20 cellular contexts compared by ENCODE assay signal in the genomic region with DNA sequence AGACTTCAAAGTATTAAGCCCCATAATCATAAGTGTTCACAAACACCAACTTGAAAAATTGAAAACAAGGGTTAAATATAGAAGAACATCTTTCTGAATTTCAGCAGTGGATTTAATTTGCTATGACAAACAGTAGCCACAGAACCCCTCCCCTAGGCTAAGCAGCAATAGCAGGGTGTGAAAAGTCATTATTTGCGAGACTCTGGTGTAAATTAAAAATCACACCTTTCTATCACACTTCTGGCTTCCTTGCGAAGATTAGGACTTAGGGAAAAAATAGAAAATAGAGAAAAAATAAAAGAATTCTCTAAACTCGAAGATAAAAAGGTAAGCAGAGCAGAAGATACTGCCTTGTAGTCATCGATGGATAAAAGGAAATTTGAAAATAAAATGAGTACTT. TPM values are rescaled to one million over a fixed set of nuclear protein-coding genes. Genes with fewer than 3 reads are reported as not detected.
DNase-seq lines count a peak whose midpoint lies in the region; ATAC-seq and TF ChIP-seq lines count a peak whose summit lies in the region.
"Had no signal": no experiment of that assay in that cellular context is flagged by ENCODE, and none has a peak within 500 bp of the region (broad histone marks: within the 10 kb centered on the region; RNA-seq: fewer than 3 reads in every experiment).

No MANE protein-coding gene starts in this region.

- H3K9ac ChIP-seq in HUES6 (ENCODE audit: low read length) = no peak overlapping the region
- H3K9ac ChIP-seq in endodermal cell (ENCODE audit: extremely low read depth, low read length, poor library complexity, severe bottlenecking) = no peak overlapping the region

- H3K36me3 Mint-ChIP-seq in activated naive CD8-positive, alpha-beta T cell = peaks cover 7% of the 10 kb centered on the region
- H3K36me3 Mint-ChIP-seq in activated naive CD8-positive, alpha-beta T cell treated with anti-CD3 and anti-CD28 coated beads, Interleukin-2, amount 50 U/mL, for 24 hours (ENCODE audit: low read depth) = no peaks in the 10 kb centered on the region
- peaks cover 13% of the 10 kb centered on the region for H3K36me3 Mint-ChIP-seq in endodermal cell (ENCODE audit: low read depth)
- H3K36me3 Mint-ChIP-seq in stimulated activated effector memory CD8-positive, alpha-beta T cell treated with anti-CD3 and anti-CD28 coated beads, Interleukin-12 subunit alpha, Interleukin-12 subunit beta, amount 100 ng/mL, for 72 hours = peaks cover 29% of the 10 kb centered on the region

- WGBS in endodermal cell (ENCODE audit: insufficient coverage in 1 of 2, insufficient read length in 1 of 2), 2 experiments = 38 to 67% methylated on average over 1 to 3 of the region's 4 CpGs
- 16% methylated on average over 4 of the region's 4 CpGs for WGBS in right lobe of liver (ENCODE audit: insufficient coverage, low coverage, low lambda C conversion rate, missing lambda C conversion rate)

- H3K27me3 Mint-ChIP-seq in activated naive CD8-positive, alpha-beta T cell = no peaks in the 10 kb centered on the region
- no peaks in the 10 kb centered on the region for H3K27me3 Mint-ChIP-seq in activated naive CD8-positive, alpha-beta T cell treated with anti-CD3 and anti-CD28 coated beads, Interleukin-2, amount 50 U/mL, for 24 hours
- no peaks in the 10 kb centered on the region for H3K27me3 Mint-ChIP-seq in endodermal cell (ENCODE audit: insufficient read depth)

- H3K27ac ChIP-seq in HUES6 (ENCODE audit: low read depth, low read length) (peak overlapping the region; percentile 23; the same call in 1 of the 2 replicates), endodermal cell (ENCODE audit: low read depth, low read length) (no peak overlapping the region), right lobe of liver (no peak overlapping the region)
- H3K27ac ChIP-seq: SJSA1 had no signal

- DNase-seq in activated naive CD8-positive, alpha-beta T cell treated with anti-CD3 and anti-CD28 coated beads, Interleukin-2, amount 50 U/mL, for 24 hours = no peak
- DNase-seq in endodermal cell = no peak
- DNase-seq in stimulated activated effector memory CD8-positive, alpha-beta T cell treated with anti-CD3 and anti-CD28 coated beads, Interleukin-12 subunit alpha, Interleukin-12 subunit beta, amount 100 ng/mL, for 72 hours (ENCODE audit: low spot score in 2 of 2) = no peak
- DNase-seq in right lobe of liver = no peak
- DNase-seq: C1 segment of cervical spinal cord, EL, GF-D8, Karpas-422, MV-4-11, NCI-H1105 treated with DMSO at 0.1 percent for 48 hours, NCI-H2029 treated with DMSO at 0.1 percent for 48 hours, NCI-H226, NCI-H510A treated with DMSO at 0.1 percent for 48 hours, NCI-H774, OCI-M1 had no signal

- no peak for TF ChIP-seq CTCF in endodermal cell (conservative IDR thresholded peaks at IDR 0.05)
- no peak for TF ChIP-seq CTCF in right lobe of liver (IDR thresholded peaks at IDR 0.05)

- H3K27ac Mint-ChIP-seq in activated naive CD8-positive, alpha-beta T cell = no peak overlapping the region
- H3K27ac Mint-ChIP-seq in activated naive CD8-positive, alpha-beta T cell treated with anti-CD3 and anti-CD28 coated beads, Interleukin-2, amount 50 U/mL, for 24 hours = no peak overlapping the region
- H3K27ac Mint-ChIP-seq in endodermal cell = no peak overlapping the region
- peak overlapping the region; percentile 77 for H3K27ac Mint-ChIP-seq in stimulated activated effector memory CD8-positive, alpha-beta T cell treated with anti-CD3 and anti-CD28 coated beads, Interleukin-12 subunit alpha, Interleukin-12 subunit beta, amount 100 ng/mL, for 72 hours

- H3K4me3 Mint-ChIP-seq in activated naive CD8-positive, alpha-beta T cell = peak overlapping the region; percentile 25
- H3K4me3 Mint-ChIP-seq in activated naive CD8-positive, alpha-beta T cell treated with anti-CD3 and anti-CD28 coated beads, Interleukin-2, amount 50 U/mL, for 24 hours = no peak overlapping the region
- peak overlapping the region; percentile 17 for H3K4me3 Mint-ChIP-seq in endodermal cell
- H3K4me3 Mint-ChIP-seq in stimulated activated effector memory CD8-positive, alpha-beta T cell treated with anti-CD3 and anti-CD28 coated beads, Interleukin-12 subunit alpha, Interleukin-12 subunit beta, amount 100 ng/mL, for 72 hours = peak overlapping the region; percentile 72

- H3K4me1 Mint-ChIP-seq in activated naive CD8-positive, alpha-beta T cell (ENCODE audit: low read depth) = peaks cover 70% of the 10 kb centered on the region
- peaks cover 69% of the 10 kb centered on the region for H3K4me1 Mint-ChIP-seq in activated naive CD8-positive, alpha-beta T cell treated with anti-CD3 and anti-CD28 coated beads, Interleukin-2, amount 50 U/mL, for 24 hours
- peaks cover 45% of the 10 kb centered on the region for H3K4me1 Mint-ChIP-seq in endodermal cell
- H3K4me1 Mint-ChIP-seq in stimulated activated effector memory CD8-positive, alpha-beta T cell treated with anti-CD3 and anti-CD28 coated beads, Interleukin-12 subunit alpha, Interleukin-12 subunit beta, amount 100 ng/mL, for 72 hours = peaks cover 41% of the 10 kb centered on the region

- ATAC-seq in activated naive CD8-positive, alpha-beta T cell treated with anti-CD3 and anti-CD28 coated beads, Interleukin-2, amount 50 U/mL, for 24 hours = no peak
- ATAC-seq in stimulated activated effector memory CD8-positive, alpha-beta T cell treated with anti-CD3 and anti-CD28 coated beads, Interleukin-12 subunit alpha, Interleukin-12 subunit beta, amount 100 ng/mL, for 72 hours = no peak
- ATAC-seq in right lobe of liver = no peak
- ATAC-seq in GM19455 (IDR thresholded peaks at IDR 0.05; ENCODE audit: unreplicated experiment) = no peak

- H3K4me1 ChIP-seq in HUES6 (ENCODE audit: control insufficient read depth, insufficient read depth, low read length) = peaks cover 12% of the 10 kb centered on the region; the same call in 1 of the 2 replicates
- no peaks in the 10 kb centered on the region for H3K4me1 ChIP-seq in endodermal cell (ENCODE audit: control insufficient read depth, insufficient read depth, low read length)
- no peaks in the 10 kb centered on the region for H3K4me1 ChIP-seq in right lobe of liver
- H3K4me1 ChIP-seq: SJSA1 had no signal

- H3K27me3 ChIP-seq in HUES6 (ENCODE audit: control insufficient read depth, insufficient read depth, low read length) (no peaks in the 10 kb centered on the region), endodermal cell (ENCODE audit: control insufficient read depth, insufficient read depth, low read length, poor library complexity, severe bottlenecking) (no peaks in the 10 kb centered on the region), right lobe of liver (no peaks in the 10 kb centered on the region)
- H3K27me3 ChIP-seq: SJSA1 had no signal

- H3K9me3 ChIP-seq in HUES6 (ENCODE audit: control insufficient read depth, insufficient read depth, low read depth, low read length) (no peaks in the 10 kb centered on the region), endodermal cell (ENCODE audit: control insufficient read depth, low read length) (no peaks in the 10 kb centered on the region), right lobe of liver (no peaks in the 10 kb centered on the region)
- H3K9me3 ChIP-seq: SJSA1 had no signal

- H3K4me3 ChIP-seq in HUES6 (ENCODE audit: low read depth, low read length) (no peak overlapping the region), endodermal cell (ENCODE audit: low read length) (peak overlapping the region; percentile 83), right lobe of liver (no peak overlapping the region)
- H3K4me3 ChIP-seq: SJSA1 had no signal

- H3K9me3 Mint-ChIP-seq in activated naive CD8-positive, alpha-beta T cell (ENCODE audit: low read depth) = peaks cover 3% of the 10 kb centered on the region
- peaks cover 13% of the 10 kb centered on the region for H3K9me3 Mint-ChIP-seq in activated naive CD8-positive, alpha-beta T cell treated with anti-CD3 and anti-CD28 coated beads, Interleukin-2, amount 50 U/mL, for 24 hours
- H3K9me3 Mint-ChIP-seq in endodermal cell = peaks cover 4% of the 10 kb centered on the region
- H3K9me3 Mint-ChIP-seq in stimulated activated effector memory CD8-positive, alpha-beta T cell treated with anti-CD3 and anti-CD28 coated beads, Interleukin-12 subunit alpha, Interleukin-12 subunit beta, amount 100 ng/mL, for 72 hours = no peaks in the 10 kb centered on the region

- intact Hi-C loops in right lobe of liver (cut with DNase I) = no loop called here

- H3K36me3 ChIP-seq in HUES6 (ENCODE audit: control insufficient read depth, insufficient read depth, low read length) (no peaks in the 10 kb centered on the region), endodermal cell (ENCODE audit: control insufficient read depth, insufficient read depth, low read length) (no peaks in the 10 kb centered on the region), right lobe of liver (no peaks in the 10 kb centered on the region)
- H3K36me3 ChIP-seq: SJSA1 had no signal

- TF ChIP-seq POLR2A in right lobe of liver (IDR thresholded peaks at IDR 0.05) = no peak

RNA-seq across cellular contexts. Expression of a gene that starts 6.1 kb away (rescaled TPM):
- total RNA-seq in endodermal cell = 10 to 100 TPM; 41.3 to 44.8 TPM
- 5.7 TPM for polyA plus RNA-seq in endodermal cell (2013, experiment 1 of 2)
- polyA plus RNA-seq in endodermal cell (2013, experiment 2 of 2) = 6.5 TPM
- under 1 TPM; 0.25 to 0.86 (median 0.37) TPM for total RNA-seq in right lobe of liver
- total RNA-seq: H4 had no signal

Comparison
In these comparisons a context has a peak if more than half of its experiments do, and no peak if none do; other contexts are left out.
1. RNA of a gene that starts 6.1 kb away (total RNA-seq): 41.3 to 44.8 TPM in endodermal cell; 0.25 to 0.86 TPM in right lobe of liver; every median in the first group is over 10 times any median in the second.